ENCODE assay signal across 7 cellular contexts in genomic region chr16:29139226-29139880, GRCh38.
DNase-seq lines count a peak whose midpoint lies in the region; ATAC-seq and TF ChIP-seq lines count a peak whose summit lies in the region.
"Not testable (repeated sequence)": the region's sequence is repeated elsewhere in the genome, so short reads cannot be mapped to it uniquely, and the experiment has no call there.

No MANE protein-coding gene starts in this region.

- H3K27ac ChIP-seq in GM23338 (ENCODE audit: low read depth); lower lobe of right lung; suprapubic skin: not testable (repeated sequence)

- not testable (repeated sequence) for TF ChIP-seq POLR2A in suprapubic skin (IDR thresholded peaks at IDR 0.05)

- not testable (repeated sequence) for H3K27ac Mint-ChIP-seq in GM23338
- peak overlapping the region in 2 of 5 experiments; percentile 27 to 58 for H3K27ac Mint-ChIP-seq in brain

- not testable (repeated sequence) for H2AFZ ChIP-seq in GM23338

- H3K9me3 Mint-ChIP-seq in GM23338, brain: not testable (repeated sequence)

- peak overlapping the region; percentile 42 for H3K9ac ChIP-seq in NT2/D1 (ENCODE audit: insufficient read length, low read depth)

- 73% methylated on average over 9 of the region's 20 CpGs for WGBS in suprapubic skin

- TF ChIP-seq CTCF in GM23338 (conservative IDR thresholded peaks at IDR 0.05; ENCODE audit: low read depth in 2 of 2); brain (conservative IDR thresholded peaks at IDR 0.05); lower lobe of right lung (IDR thresholded peaks at IDR 0.05); suprapubic skin (IDR thresholded peaks at IDR 0.05): not testable (repeated sequence)

- TF ChIP-seq EP300 in suprapubic skin (IDR thresholded peaks at IDR 0.05): not testable (repeated sequence)

- not testable (repeated sequence) for H3K9me3 ChIP-seq in NT2/D1 (ENCODE audit: insufficient read depth, low read length); lower lobe of right lung; suprapubic skin

- H3K9me2 ChIP-seq in GM23338 (ENCODE audit: insufficient read depth): not testable (repeated sequence)

- not testable (repeated sequence) for H3K27me3 Mint-ChIP-seq in GM23338 (ENCODE audit: insufficient read depth, low read depth, poor library complexity); brain

- H3F3A ChIP-seq in GM23338 (replicated peaks; ENCODE audit: low read depth): not testable (repeated sequence)

- H3K4me1 ChIP-seq in GM23338 (ENCODE audit: insufficient read depth); NT2/D1 (ENCODE audit: insufficient read depth, insufficient read length); lower lobe of right lung; suprapubic skin: not testable (repeated sequence)

- H3K4me2 ChIP-seq in GM23338: not testable (repeated sequence)

- H3K4me1 Mint-ChIP-seq in GM23338: not testable (repeated sequence)
- H3K4me1 Mint-ChIP-seq in brain: peaks cover 28% of the 10 kb centered on the region

- H3K79me2 ChIP-seq in GM23338 (replicated peaks; ENCODE audit: insufficient read depth): not testable (repeated sequence)

- peak; percentile 51 for ATAC-seq in GM23338
- ATAC-seq in lower lobe of right lung: not testable (repeated sequence)

- H3K4me3 ChIP-seq in GM23338; NT2/D1 (ENCODE audit: insufficient read length, low read depth); lower lobe of right lung: not testable (repeated sequence)
- H3K4me3 ChIP-seq in suprapubic skin: peak overlapping the region; percentile 12

- not testable (repeated sequence) for H3K36me3 ChIP-seq in GM23338 (ENCODE audit: insufficient read depth); NT2/D1 (ENCODE audit: insufficient read depth, insufficient read length, low read length); lower lobe of right lung; suprapubic skin

- not testable (repeated sequence) for H3K4me3 Mint-ChIP-seq in GM23338
- peak overlapping the region in 4 of 5 experiments; percentile 22 to 64 (median 42) for H3K4me3 Mint-ChIP-seq in brain

- H3K27me3 ChIP-seq in GM23338 (ENCODE audit: insufficient read depth); NT2/D1 (ENCODE audit: insufficient read depth, insufficient read length); lower lobe of right lung (ENCODE audit: low read depth); suprapubic skin: not testable (repeated sequence)

- not testable (repeated sequence) for DNase-seq in GM23338 (ENCODE audit: low spot score); NT2/D1 (ENCODE audit: low read depth, low spot score)
- DNase-seq in cardiac septum (ENCODE audit: low spot score) (peak; percentile 49), lower lobe of right lung (peak; percentile 16), posterior vena cava (ENCODE audit: low spot score) (peak; percentile 69), suprapubic skin (ENCODE audit: low spot score in 2 of 2) (peak; percentile 66 to 76)

- H4K20me1 ChIP-seq in GM23338 (replicated peaks; ENCODE audit: insufficient read depth): not testable (repeated sequence)

- H3K36me3 Mint-ChIP-seq in GM23338 (ENCODE audit: low read depth); brain: not testable (repeated sequence)

- intact Hi-C loops in cardiac septum (cut with DNase I); lower lobe of right lung (cut with DNase I); posterior vena cava (cut with DNase I): not testable (repeated sequence)
